ENCODE assay signal across 27 cellular contexts in genomic region chrY:16454799-16455198, GRCh38.
"Had no signal": no experiment of that assay in that cellular context is flagged by ENCODE, and none has a peak within 500 bp of the region (broad histone marks: within the 10 kb centered on the region; RNA-seq: fewer than 3 reads in every experiment).

No MANE protein-coding gene starts in this region.

- H3K36me3 ChIP-seq: stomach, suprapubic skin, thoracic aorta, thyroid gland, tibial artery, tibial nerve, transverse colon, upper lobe of left lung, upper lobe of right lung, uterus, vagina had no signal

- H3K4me3 ChIP-seq: stomach, suprapubic skin, testis, thoracic aorta, thyroid gland, tibial artery, tibial nerve, transverse colon, upper lobe of left lung, upper lobe of right lung, uterus, vagina had no signal

- FAIRE-seq: urothelium cell line had no signal

- ATAC-seq: stimulated activated effector memory CD8-positive, alpha-beta T cell treated with anti-CD3 and anti-CD28 coated beads, Interleukin-12 subunit alpha, Interleukin-12 subunit beta, amount 100 ng/mL, for 72 hours; stimulated activated memory B cell treated with anti-CD40 and anti-IgM and Interleukin-4, amounts not matched to agents 10 μg/mL and 1 μg/mL and 100 μg/mL, for 72 hours; stimulated activated naive B cell treated with anti-CD40 and anti-IgM and Interleukin-4, amounts not matched to agents 10 μg/mL and 1 μg/mL and 100 μg/mL, for 72 hours; stimulated activated naive CD8-positive, alpha-beta T cell treated with anti-CD3 and anti-CD28 coated beads, Interleukin-15, amount 100 ng/mL, for 72 hours; stimulated activated naive CD8-positive, alpha-beta T cell treated with anti-CD3 and anti-CD28 coated beads, Interleukin-15, Interleukin-2, amounts not matched to agents 100 U/mL and 50 U/mL, for 24 hours; upper lobe of right lung had no signal

- H3K27me3 ChIP-seq: stomach, suprapubic skin, testis, thyroid gland, tibial artery, tibial nerve, transverse colon, upper lobe of left lung, upper lobe of right lung, uterus, vagina had no signal

- H3K4me1 ChIP-seq: stomach, suprapubic skin, testis, thyroid gland, tibial nerve, transverse colon, upper lobe of left lung, upper lobe of right lung, uterus, vagina had no signal

- H3K27ac ChIP-seq: stomach, suprapubic skin, testis, thoracic aorta, thyroid gland, tibial artery, tibial nerve, transverse colon, upper lobe of left lung, upper lobe of right lung, uterus, vagina had no signal

- H3K9me3 ChIP-seq: stomach, suprapubic skin, testis, thoracic aorta, thyroid gland, tibial artery, tibial nerve, transverse colon, upper lobe of left lung, upper lobe of right lung, uterus, vagina had no signal

- DNase-seq: stimulated activated CD4-positive, alpha-beta T cell treated with anti-CD3 and anti-CD28 coated beads, Interleukin-2, amount 100 ng/mL, for 48 hours; stimulated activated CD4-positive, alpha-beta T cell treated with anti-CD3 and anti-CD28 coated beads, Interleukin-4, amount 100 ng/mL, for 1 hour; stimulated activated CD4-positive, alpha-beta T cell treated with anti-CD3 and anti-CD28 coated beads, Interleukin-4, amount 100 ng/mL, for 24 hours; stimulated activated CD4-positive, alpha-beta T cell treated with anti-CD3 and anti-CD28 coated beads, Interleukin-4, amount 100 ng/mL, for 4 hours; stimulated activated CD8-positive, alpha-beta memory T cell treated with anti-CD3 and anti-CD28 coated beads, Interleukin-4, amount 100 ng/mL, for 48 hours; stimulated activated naive B cell treated with anti-CD40 and anti-IgM and Interleukin-4, amounts not matched to agents 10 μg/mL and 1 μg/mL and 100 μg/mL, for 72 hours; stimulated activated naive CD4-positive, alpha-beta T cell; stimulated activated naive CD4-positive, alpha-beta T cell treated with Interleukin-2 at 50 U/mL for 16 hours; stimulated activated naive CD8-positive, alpha-beta T cell treated with anti-CD3 and anti-CD28 coated beads, Interleukin-15, amount 100 ng/mL, for 72 hours; stimulated activated naive CD8-positive, alpha-beta T cell treated with anti-CD3 and anti-CD28 coated beads, Interleukin-15, Interleukin-2, amounts not matched to agents 100 U/mL and 50 U/mL, for 24 hours; stomach; substantia nigra; testis; thyroid gland; tibial artery; transverse colon; trophoblast cell; upper lobe of left lung; upper lobe of right lung; uterus had no signal
